ENCODE assay signal across 10 cellular contexts in genomic region chr9:97293207-97293721, GRCh38. TPM values are rescaled to one million over a fixed set of nuclear protein-coding genes. Genes with fewer than 3 reads are reported as not detected.
DNase-seq lines count a peak whose midpoint lies in the region; ATAC-seq, FAIRE-seq and TF ChIP-seq lines count a peak whose summit lies in the region.
"Had no signal": no experiment of that assay in that cellular context is flagged by ENCODE, and none has a peak within 500 bp of the region (broad histone marks: within the 10 kb centered on the region; RNA-seq: fewer than 3 reads in every experiment).

No MANE protein-coding gene starts in this region.

- H3K27me3 ChIP-seq in A673 (replicated peaks; ENCODE audit: insufficient read depth, low read depth, low read length, poor library complexity) = no peaks in the 10 kb centered on the region
- no peaks in the 10 kb centered on the region for H3K27me3 ChIP-seq in K562 (ENCODE audit: control insufficient read depth in 2 of 2, insufficient read depth in 2 of 2, low read length in 2 of 2)
- H3K27me3 ChIP-seq: BLaER1 had no signal

- H2AFZ ChIP-seq in K562 (ENCODE audit: low read depth, low read length) = no peak overlapping the region

- POLR2A ChIA-PET in A673 (lab: Charles Lee; ENCODE audit: low non-redundant PET) = no interaction called here
- POLR2A ChIA-PET in K562 (lab: Yijun Ruan, JAX) = interaction anchor here (0.7 to 1.7 kb wide), 2 partner anchors 13 to 14 kb away, joined by 3 to 4 read pairs; no protein-coding TSS in a partner anchor
- POLR2A ChIA-PET in activated CD4-positive, alpha-beta memory T cell treated with anti-CD3 and anti-CD28 coated beads for 36 hours (lab: Charles Lee) = interaction anchor here (1.0 kb wide), 1 partner anchor 13 kb away, joined by 3 read pairs; no protein-coding TSS in a partner anchor

- H3K79me2 ChIP-seq in K562 (ENCODE audit: control insufficient read depth, insufficient read depth, low read length) = no peaks in the 10 kb centered on the region

- TF ChIP-seq CTCF in A673 (conservative IDR thresholded peaks at IDR 0.05; ENCODE audit: low read depth, low read length) = no peak
- no peak for TF ChIP-seq CTCF in K562 (IDR thresholded peaks at IDR 0.05 in 2 of 3, conservative IDR thresholded peaks at IDR 0.05 in 1 of 3; ENCODE audit: insufficient read depth in 2 of 3, low read depth in 1 of 3, low read length in 3 of 3)

- H3K9me1 ChIP-seq in K562 (ENCODE audit: control insufficient read depth, insufficient read depth, low read length) = no peaks in the 10 kb centered on the region

- TF ChIP-seq POLR2A in K562 (conservative IDR thresholded peaks at IDR 0.05) = no peak

- 10% methylated on average over 5 of the region's 6 CpGs for WGBS in K562 (ENCODE audit: insufficient coverage, low coverage, missing lambda C conversion rate)

- H3K27ac Mint-ChIP-seq in activated CD4-positive, alpha-beta memory T cell treated with anti-CD3 and anti-CD28 coated beads for 36 hours = no peak overlapping the region
- H3K27ac Mint-ChIP-seq: activated naive CD4-positive, alpha-beta T cell treated with anti-CD3 and anti-CD28 coated beads, Interleukin-2, amount 50 U/mL, for 24 hours had no signal

- H3K4me3 Mint-ChIP-seq in activated CD4-positive, alpha-beta memory T cell treated with anti-CD3 and anti-CD28 coated beads for 36 hours = no peak overlapping the region
- H3K4me3 Mint-ChIP-seq: activated naive CD4-positive, alpha-beta T cell treated with anti-CD3 and anti-CD28 coated beads, Interleukin-2, amount 50 U/mL, for 24 hours had no signal

- DNase-seq in A673 (ENCODE audit: low spot score) (peak; percentile 6), LHCN-M2 (ENCODE audit: low read depth) (peak; percentile 72), K562 (ENCODE audit: extremely low read depth in 1 of 4, low spot score in 3 of 4) (peak in 2 of 4 experiments; percentile 26 to 53), left kidney (ENCODE audit: low read depth, low spot score) (peak; percentile 60), NCI-H82 (lab: John Stamatoyannopoulos, UW) (no peak), NCI-H128 (lab: John Stamatoyannopoulos, UW; ENCODE audit: unreplicated experiment) (no peak), NCI-H446 treated with DMSO at 0.1 percent for 48 hours (lab: John Stamatoyannopoulos, UW) (no peak)
- DNase-seq in activated CD4-positive, alpha-beta memory T cell treated with anti-CD3 and anti-CD28 coated beads for 36 hours = no peak

- H3K36me3 Mint-ChIP-seq in activated CD4-positive, alpha-beta memory T cell treated with anti-CD3 and anti-CD28 coated beads for 36 hours = peaks cover 46% of the 10 kb centered on the region

- no peaks in the 10 kb centered on the region for H3K4me1 ChIP-seq in A673 (ENCODE audit: insufficient read depth, low read length, poor library complexity, severe bottlenecking)
- peaks cover 4 to 9% of the 10 kb centered on the region in 2 experiments; a peak in 3 of 5 replicates for H3K4me1 ChIP-seq in K562 (replicated peaks in 1 of 2; ENCODE audit: control insufficient read depth in 2 of 2, insufficient read depth in 2 of 2, low read length in 2 of 2)
- H3K4me1 ChIP-seq: BLaER1 had no signal

- H3K4me2 ChIP-seq in K562 (ENCODE audit: insufficient read depth, low read length) = peak overlapping the region; percentile 33; the same call in 1 of the 2 replicates
- H3K4me2 ChIP-seq: BLaER1 had no signal

- H3K36me3 ChIP-seq in A673 (ENCODE audit: insufficient read depth, low read length, poor library complexity, severe bottlenecking) (no peaks in the 10 kb centered on the region), K562 (ENCODE audit: control insufficient read depth, insufficient read depth, low read length) (peaks cover 16% of the 10 kb centered on the region; the same call in 1 of the 3 replicates)
- H3K36me3 ChIP-seq: BLaER1 had no signal

- H3K27ac ChIP-seq in A673 (ENCODE audit: low read depth, low read length, poor library complexity, severe bottlenecking) (no peak overlapping the region), K562 (ENCODE audit: extremely low read depth, low read depth, low read length) (no peak overlapping the region)
- H3K27ac ChIP-seq: BLaER1 had no signal

- in situ Hi-C loops in K562 (cut with MboI) = no loop called here

- BruUV-seq in A673 (replicated peaks; lab: Mats Ljungman, UMichigan) (no TSS peak), K562 (replicated peaks; lab: Mats Ljungman, UMichigan) (no TSS peak)

- H3K9ac ChIP-seq in K562 (ENCODE audit: insufficient read depth in 1 of 2, low read depth in 2 of 2, low read length in 2 of 2) = no peak overlapping the region
- H3K9ac ChIP-seq: BLaER1 had no signal

- intact Hi-C loops in A673 (cut with micrococcal nuclease; ENCODE audit: unreplicated experiment) = no loop called here
- intact Hi-C loops in K562 (cut with micrococcal nuclease) = no loop called here
- intact Hi-C loops in activated CD4-positive, alpha-beta memory T cell treated with anti-CD3 and anti-CD28 coated beads for 36 hours (cut with micrococcal nuclease) = no loop called here

- no peaks in the 10 kb centered on the region for H3K27me3 Mint-ChIP-seq in activated CD4-positive, alpha-beta memory T cell treated with anti-CD3 and anti-CD28 coated beads for 36 hours
- H3K27me3 Mint-ChIP-seq: activated naive CD4-positive, alpha-beta T cell treated with anti-CD3 and anti-CD28 coated beads, Interleukin-2, amount 50 U/mL, for 24 hours had no signal

- TF ChIP-seq EP300 in K562 (IDR thresholded peaks at IDR 0.05; ENCODE audit: low read length) = no peak

- CTCF ChIA-PET in A673 (lab: Charles Lee) = no interaction called here
- CTCF ChIA-PET in K562 (lab: Yijun Ruan, JAX; ENCODE audit: low intra/inter-chr PET ratio) = no interaction called here
- CTCF ChIA-PET in activated CD4-positive, alpha-beta memory T cell treated with anti-CD3 and anti-CD28 coated beads for 36 hours (lab: Charles Lee) = no interaction called here

- peaks cover 20% of the 10 kb centered on the region for H3K9me3 Mint-ChIP-seq in activated CD4-positive, alpha-beta memory T cell treated with anti-CD3 and anti-CD28 coated beads for 36 hours

- H4K20me1 ChIP-seq in K562 (replicated peaks; ENCODE audit: control insufficient read depth, insufficient read depth, low read length) = no peaks in the 10 kb centered on the region
- H4K20me1 ChIP-seq: BLaER1 had no signal

- peak; percentile 59 for FAIRE-seq in K562 (lab: Jason Lieb, UNC)

- H3K4me1 Mint-ChIP-seq in activated CD4-positive, alpha-beta memory T cell treated with anti-CD3 and anti-CD28 coated beads for 36 hours (ENCODE audit: low read depth) = no peaks in the 10 kb centered on the region
- H3K4me1 Mint-ChIP-seq: activated naive CD4-positive, alpha-beta T cell treated with anti-CD3 and anti-CD28 coated beads, Interleukin-2, amount 50 U/mL, for 24 hours had no signal

- ATAC-seq in K562 = peak; percentile 72

- H3K9me3 ChIP-seq in A673 (ENCODE audit: low read depth, low read length, poor library complexity, severe bottlenecking) (no peaks in the 10 kb centered on the region), K562 (replicated peaks; ENCODE audit: control insufficient read depth, insufficient read depth, low read depth, low read length) (no peaks in the 10 kb centered on the region)

- no peak; a peak in 1 of 4 replicates for TF ChIP-seq RAD21 in K562 (CRISPR knock-in tag; conservative IDR thresholded peaks at IDR 0.05 in 1 of 2, IDR thresholded peaks at IDR 0.05 in 1 of 2)

- H3K4me3 ChIP-seq in A673 (ENCODE audit: low read depth, low read length, poor library complexity, severe bottlenecking) (no peak overlapping the region), K562 (no peak overlapping the region)
- H3K4me3 ChIP-seq: BLaER1 had no signal

TF ChIP-seq in K562, 482 proteins besides CTCF, POLR2A, EP300 and RAD21 (continues in another document):
- no peak for TF ChIP-seq NCOA1 (IDR thresholded peaks at IDR 0.05; ENCODE audit: low read depth)
- peak; percentile 27; the same call in 1 of the 2 replicates for TF ChIP-seq ETV1 (tag; conservative IDR thresholded peaks at IDR 0.05; ENCODE audit: low read depth)
- no peak for TF ChIP-seq JUND (IDR thresholded peaks at IDR 0.05; ENCODE audit: borderline replicate concordance, low read depth, low read length)
- no peak for TF ChIP-seq JUND (tag; IDR thresholded peaks at IDR 0.05; ENCODE audit: borderline replicate concordance, low read depth, low read length)
- TF ChIP-seq ZNF184 (CRISPR knock-in tag; IDR thresholded peaks at IDR 0.05) = no peak
- no peak for TF ChIP-seq ZNF217 (CRISPR knock-in tag; IDR thresholded peaks at IDR 0.05)
- no peak for TF ChIP-seq SNIP1 (IDR thresholded peaks at IDR 0.05; ENCODE audit: low read depth)

RNA-seq across cellular contexts. Expression of gene CCDC180, which starts 14.2 kb away (rescaled TPM):
- total RNA-seq in A673 (2021) = 0.34 and 0.66 TPM in 2 replicates
- total RNA-seq in LHCN-M2 (2014; rRNA removed) = not detected in 2 replicates
- 0.04 TPM for polyA plus RNA-seq in LHCN-M2 (2012)
- total RNA-seq in K562 (2011; cell fraction: chromatin; rRNA removed; ENCODE audit: low replicate concordance) = 15.0 and 22.8 TPM in 2 replicates
- 5.7 and 7.5 TPM in 2 replicates for total RNA-seq in K562 (2011; cell fraction: nucleolus; rRNA removed)
- 11.6 and 12.4 TPM in 2 replicates for total RNA-seq in K562 (2011; cell fraction: nucleoplasm; rRNA removed)
- 2.5 and 2.7 TPM in 2 replicates for total RNA-seq in K562 (2014; rRNA removed)
- total RNA-seq in K562 (2014; rRNA removed; fragmentation: Illumina TruSeq; extraction: Trizol) = 4.2 and 5.4 TPM in 2 replicates
- total RNA-seq in K562 (2015; rRNA removed; fragmentation: Illumina TruSeq; extraction: Trizol) = 3.7 and 5.1 TPM in 2 replicates
- 2.3 TPM in 2 replicates for total RNA-seq in K562 (2021)
- 2.0 and 2.8 TPM in 2 replicates for polyA plus RNA-seq in K562 (2011; rRNA removed)
- polyA plus RNA-seq in K562 (2011; cell fraction: cytosol; rRNA removed) = 0.40 and 0.75 TPM in 2 replicates
- 6.6 and 10.3 TPM in 2 replicates for polyA plus RNA-seq in K562 (2011; cell fraction: nucleus; rRNA removed)
- polyA plus RNA-seq in K562 (2012) = 2.6 and 2.7 TPM in 2 replicates
- polyA plus RNA-seq in K562 (2014; fragmentation: Illumina TruSeq; extraction: Trizol) = 2.0 and 3.2 TPM in 2 replicates
- under 1 TPM; 0.56 to 0.70 TPM for polyA plus RNA-seq in K562 (2014; fragmentation: Nextera tagmentation; extraction: Ambion mirVana)
- 2.7 and 3.9 TPM in 2 replicates for polyA plus RNA-seq in K562 (2014; rRNA removed)
- polyA minus RNA-seq in K562 (2011; rRNA and poly(A)+ RNA removed) = 3.2 and 6.5 TPM in 2 replicates
- 2.3 and 2.6 TPM in 2 replicates for polyA minus RNA-seq in K562 (2011; cell fraction: cytosol; rRNA and poly(A)+ RNA removed)
- 7.0 and 17.3 TPM in 2 replicates for polyA minus RNA-seq in K562 (2011; cell fraction: nucleus; rRNA and poly(A)+ RNA removed)
- total RNA-seq in activated CD4-positive, alpha-beta memory T cell treated with anti-CD3 and anti-CD28 coated beads for 36 hours = 1 to 10 TPM; 1.1 to 2.3 TPM

Comparison
In these comparisons a context has a peak if more than half of its experiments do, and no peak if none do; other contexts are left out.
1. DNase-seq: peak in A673 (single experiment), LHCN-M2 (single experiment) and left kidney (single experiment); none in NCI-H82 (single experiment), activated CD4-positive, alpha-beta memory T cell treated with anti-CD3 and anti-CD28 coated beads for 36 hours (single experiment), NCI-H128 (single experiment) and NCI-H446 treated with DMSO at 0.1 percent for 48 hours (single experiment).